In genomic region chr9:126411225-126411947, GRCh38 we compare ENCODE assay signal across 8 cellular contexts.
DNase-seq lines count a peak whose midpoint lies in the region; ATAC-seq and TF ChIP-seq lines count a peak whose summit lies in the region.

No MANE protein-coding gene starts in this region.

- intact Hi-C loops in tibial artery (cut with DNase I; ENCODE audit: low total_unique reads): no loop called here

- H3K36me3 ChIP-seq in tibial artery: peaks cover 0 to 16% (median 0%) of the 10 kb centered on the region in 3 donors

- H3K27me3 ChIP-seq in tibial artery: no peaks in the 10 kb centered on the region

- H3K4me1 ChIP-seq in tibial artery: no peaks in the 10 kb centered on the region

- ATAC-seq in GM21381 (IDR thresholded peaks at IDR 0.05; ENCODE audit: unreplicated experiment): peak; percentile 72
- no peak for ATAC-seq in HG02840 (IDR thresholded peaks at IDR 0.05; ENCODE audit: low FRiP score, unreplicated experiment)

- DNase-seq in GM12864 (ENCODE audit: low read depth): peak; percentile 70
- peak; percentile 82 for DNase-seq in MV-4-11 (lab: John Stamatoyannopoulos, UW)
- peak; percentile 24 for DNase-seq in epithelial cell of prostate (ENCODE audit: low read depth, low spot score)
- DNase-seq in amniotic stem cell (lab: John Stamatoyannopoulos, UW): no peak
- DNase-seq in NCI-H446 treated with DMSO at 0.1 percent for 48 hours (lab: John Stamatoyannopoulos, UW): no peak
- no peak for DNase-seq in tibial artery

- no peaks in the 10 kb centered on the region for H3K9me3 ChIP-seq in tibial artery

- H3K4me3 ChIP-seq in GM12864 (ENCODE audit: low read depth, low read length): no peak overlapping the region
- no peak overlapping the region for H3K4me3 ChIP-seq in tibial artery

- TF ChIP-seq CTCF in GM12864 (IDR thresholded peaks at IDR 0.05; ENCODE audit: low read depth, low read length, missing control alignments): no peak
- no peak for TF ChIP-seq CTCF in tibial artery (IDR thresholded peaks at IDR 0.05)

- H3K27ac ChIP-seq in epithelial cell of prostate (peak overlapping the region; percentile 46), tibial artery (no peak overlapping the region)

Comparison
In these comparisons a context has a peak if more than half of its experiments do, and no peak if none do; other contexts are left out.
1. DNase-seq: peak in GM12864 (single experiment), MV-4-11 (single experiment) and epithelial cell of prostate (single experiment); none in amniotic stem cell (single experiment), NCI-H446 treated with DMSO at 0.1 percent for 48 hours (single experiment) and tibial artery (0 of 2).